ENCODE assay signal across 9 cellular contexts in genomic region chr9:33988219-33988890, GRCh38.
DNase-seq lines count a peak whose midpoint lies in the region; ATAC-seq, FAIRE-seq and TF ChIP-seq lines count a peak whose summit lies in the region.
"Had no signal": no experiment of that assay in that cellular context is flagged by ENCODE, and none has a peak within 500 bp of the region (broad histone marks: within the 10 kb centered on the region; RNA-seq: fewer than 3 reads in every experiment).

No MANE protein-coding gene starts in this region.

- no peak overlapping the region for H3K27ac ChIP-seq in kidney (ENCODE audit: low read depth in 2 of 2, low read length in 2 of 2)

- DNase-seq in activated T-cell treated with anti-CD3 and anti-CD28 coated beads for 48 hours (ENCODE audit: low read depth) (peak; percentile 27), NCI-H1930 (lab: John Stamatoyannopoulos, UW) (no peak), kidney (no peak), KBM-7 (no peak)
- DNase-seq in activated T-cell treated with anti-CD3 and anti-CD28 coated beads, Interleukin-2, amount 50 U/mL, for 1 hour: no peak
- peak; percentile 40 to 55 for DNase-seq in activated T-cell treated with anti-CD3 and anti-CD28 coated beads, Interleukin-2, amount 50 U/mL, for 48 hours

- ATAC-seq in HG02981 (IDR thresholded peaks at IDR 0.05; ENCODE audit: unreplicated experiment): peak; percentile 98
- peak; percentile 88 for ATAC-seq in stimulated activated memory B cell treated with anti-CD40 and anti-IgM and Interleukin-4, amounts not matched to agents 10 μg/mL and 1 μg/mL and 100 μg/mL, for 72 hours

- no peak overlapping the region for H3K4me3 ChIP-seq in kidney (ENCODE audit: low read length in 2 of 2)

- no peaks in the 10 kb centered on the region for H3K9me3 ChIP-seq in kidney (ENCODE audit: control insufficient read depth in 1 of 2, low read length in 2 of 2)

- H3K27ac Mint-ChIP-seq in stimulated activated memory B cell treated with anti-CD40 and anti-IgM and Interleukin-4, amounts not matched to agents 10 μg/mL and 1 μg/mL and 100 μg/mL, for 72 hours: peak overlapping the region; percentile 25

- TF ChIP-seq CTCF in kidney (IDR thresholded peaks at IDR 0.05; ENCODE audit: borderline replicate concordance, extremely low read depth, insufficient read depth): no peak

- no peaks in the 10 kb centered on the region for H3K4me1 ChIP-seq in kidney (ENCODE audit: control insufficient read depth in 1 of 2, insufficient read depth in 1 of 2, low read depth in 1 of 2, low read length in 2 of 2)

- H3K36me3 ChIP-seq in kidney (ENCODE audit: control insufficient read depth in 1 of 2, insufficient read depth in 2 of 2, low read length in 2 of 2): peaks cover 8 to 11% of the 10 kb centered on the region in 2 donors

- peaks cover 13% of the 10 kb centered on the region for H3K4me1 Mint-ChIP-seq in stimulated activated memory B cell treated with anti-CD40 and anti-IgM and Interleukin-4, amounts not matched to agents 10 μg/mL and 1 μg/mL and 100 μg/mL, for 72 hours

- no peaks in the 10 kb centered on the region for H3K9me3 Mint-ChIP-seq in stimulated activated memory B cell treated with anti-CD40 and anti-IgM and Interleukin-4, amounts not matched to agents 10 μg/mL and 1 μg/mL and 100 μg/mL, for 72 hours
- H3K9me3 Mint-ChIP-seq: IgD-negative memory B cell had no signal

- intact Hi-C loops in kidney (cut with DNase I): no loop called here

- peaks cover 64% of the 10 kb centered on the region for H3K36me3 Mint-ChIP-seq in stimulated activated memory B cell treated with anti-CD40 and anti-IgM and Interleukin-4, amounts not matched to agents 10 μg/mL and 1 μg/mL and 100 μg/mL, for 72 hours

- FAIRE-seq in kidney (lab: Jason Lieb, UNC): no peak

- no peaks in the 10 kb centered on the region for H3K27me3 Mint-ChIP-seq in stimulated activated memory B cell treated with anti-CD40 and anti-IgM and Interleukin-4, amounts not matched to agents 10 μg/mL and 1 μg/mL and 100 μg/mL, for 72 hours
- H3K27me3 Mint-ChIP-seq: IgD-negative memory B cell had no signal

- H3K4me3 Mint-ChIP-seq in stimulated activated memory B cell treated with anti-CD40 and anti-IgM and Interleukin-4, amounts not matched to agents 10 μg/mL and 1 μg/mL and 100 μg/mL, for 72 hours: no peak overlapping the region

- in situ Hi-C loops in KBM-7 (cut with MboI; ENCODE audit: low pct_unique_long_range_greater_than_20kb, low sequenced_read_pairs): no loop called here

- H3K9ac ChIP-seq in kidney (ENCODE audit: low read length in 2 of 2): no peak overlapping the region

Comparison
In these comparisons a context has a peak if more than half of its experiments do, and no peak if none do; other contexts are left out.
1. DNase-seq: peak in activated T-cell treated with anti-CD3 and anti-CD28 coated beads for 48 hours (single experiment) and activated T-cell treated with anti-CD3 and anti-CD28 coated beads, Interleukin-2, amount 50 U/mL, for 48 hours (2 of 2); none in activated T-cell treated with anti-CD3 and anti-CD28 coated beads, Interleukin-2, amount 50 U/mL, for 1 hour (single experiment), NCI-H1930 (0 of 2), kidney (single experiment) and KBM-7 (single experiment).